Comparison of ENCODE assay signal across 19 cellular contexts in genomic region chr1:8892026-8892425, GRCh38. TPM values are rescaled to one million over a fixed set of nuclear protein-coding genes. Genes with fewer than 3 reads are reported as not detected.
DNase-seq lines count a peak whose midpoint lies in the region; ATAC-seq and TF ChIP-seq lines count a peak whose summit lies in the region.
"Had no signal": no experiment of that assay in that cellular context is flagged by ENCODE, and none has a peak within 500 bp of the region (broad histone marks: within the 10 kb centered on the region; RNA-seq: fewer than 3 reads in every experiment).

No MANE protein-coding gene starts in this region.

- peak; percentile 58 for DNase-seq in NCI-H510A treated with DMSO at 0.1 percent for 48 hours (lab: John Stamatoyannopoulos, UW)
- no peak for DNase-seq in NCI-H510A (lab: John Stamatoyannopoulos, UW)
- no peak for DNase-seq in RWPE2 (ENCODE audit: low spot score)
- DNase-seq in mesenchymal stem cell = no peak
- DNase-seq in activated CD4-positive, alpha-beta T cell treated with anti-CD3 and anti-CD28 coated beads for 4 hours = no peak
- no peak for DNase-seq in OCI-M1 (lab: John Stamatoyannopoulos, UW)
- DNase-seq: C1 segment of cervical spinal cord; DMS79; H7; NCI-H1048; NCI-H1436 treated with DMSO at 0.1 percent for 48 hours; NCI-H2029 treated with DMSO at 0.1 percent for 48 hours; NCI-H446 treated with DMSO at 0.1 percent for 48 hours; NCI-H748 treated with DMSO at 0.1 percent for 48 hours; NK-92 treated with Interleukin-12 subunit alpha and Interleukin-12 subunit beta, amount 100 ng/mL, for 24 hours; RPMI8226; SJCRH30 had no signal

- H2AFZ ChIP-seq in mesenchymal stem cell (ENCODE audit: low read depth, low read length) = no peak overlapping the region

- H3K23ac ChIP-seq in mesenchymal stem cell (ENCODE audit: low read length in 2 of 2) = no peak overlapping the region

- H3K4me1 ChIP-seq in RWPE2 (ENCODE audit: insufficient read depth, poor library complexity, severe bottlenecking) (peaks cover 21% of the 10 kb centered on the region), mesenchymal stem cell (ENCODE audit: control insufficient read depth, insufficient read depth, low read depth, low read length) (peaks cover 15% of the 10 kb centered on the region)
- H3K4me1 ChIP-seq: SJCRH30 had no signal

- no peak overlapping the region for H2BK5ac ChIP-seq in mesenchymal stem cell (ENCODE audit: low read depth, low read length, poor library complexity, severe bottlenecking)

- H3K14ac ChIP-seq in mesenchymal stem cell (ENCODE audit: low read length in 2 of 2) = no peak overlapping the region

- H4K91ac ChIP-seq in mesenchymal stem cell (ENCODE audit: low read length) = no peak overlapping the region

- no peak overlapping the region for H2BK15ac ChIP-seq in mesenchymal stem cell (ENCODE audit: low read depth, poor library complexity, severe bottlenecking)

- peaks cover 1% of the 10 kb centered on the region for H3K79me1 ChIP-seq in mesenchymal stem cell (replicated peaks; ENCODE audit: low read length, poor library complexity, severe bottlenecking)

- no peak for ATAC-seq in RWPE2 (ENCODE audit: low read depth)
- ATAC-seq in GM21360 (IDR thresholded peaks at IDR 0.05; ENCODE audit: unreplicated experiment) = no peak

- no peaks in the 10 kb centered on the region for H3K9me3 ChIP-seq in RWPE2 (ENCODE audit: severe bottlenecking)
- no peaks in the 10 kb centered on the region for H3K9me3 ChIP-seq in mesenchymal stem cell (ENCODE audit: control insufficient read depth, low read length)
- H3K9me3 ChIP-seq: SJCRH30 had no signal

- H4K8ac ChIP-seq in mesenchymal stem cell (ENCODE audit: low read length) = no peak overlapping the region

- no peak overlapping the region for H3K4me2 ChIP-seq in mesenchymal stem cell (ENCODE audit: low read length, poor library complexity, severe bottlenecking)
- H3K4me2 ChIP-seq: KMS-11 had no signal

- H3K4ac ChIP-seq in mesenchymal stem cell (ENCODE audit: low read depth in 1 of 2, low read length in 2 of 2) = no peak overlapping the region

- H3K27me3 ChIP-seq in RWPE2 (ENCODE audit: insufficient read depth, poor library complexity, severe bottlenecking) = no peaks in the 10 kb centered on the region
- no peaks in the 10 kb centered on the region for H3K27me3 ChIP-seq in mesenchymal stem cell (ENCODE audit: control insufficient read depth in 1 of 2, insufficient read depth in 1 of 2, low read length in 2 of 2)

- no peak overlapping the region for H2BK12ac ChIP-seq in mesenchymal stem cell (ENCODE audit: low read length in 2 of 2)

- peak overlapping the region; percentile 91 for H3K27ac ChIP-seq in RWPE2 (ENCODE audit: poor library complexity, severe bottlenecking)
- no peak overlapping the region for H3K27ac ChIP-seq in mesenchymal stem cell (ENCODE audit: low read length, poor library complexity, severe bottlenecking)
- H3K27ac ChIP-seq: KMS-11, SJCRH30 had no signal

- H3K18ac ChIP-seq in mesenchymal stem cell (ENCODE audit: low read depth in 1 of 2, low read length in 2 of 2) = no peak overlapping the region

- H2AK5ac ChIP-seq in mesenchymal stem cell (ENCODE audit: low read length, severe bottlenecking) = peak overlapping the region; percentile 71

- no peak overlapping the region for H3K4me3 ChIP-seq in RWPE2 (ENCODE audit: severe bottlenecking)
- no peak overlapping the region for H3K4me3 ChIP-seq in mesenchymal stem cell (ENCODE audit: insufficient read depth in 1 of 2, low read depth in 1 of 2, low read length in 2 of 2)
- H3K4me3 ChIP-seq: SJCRH30 had no signal

- TF ChIP-seq CTCF in RWPE2 (IDR thresholded peaks at IDR 0.05; ENCODE audit: poor library complexity, severe bottlenecking) = no peak

- H2BK120ac ChIP-seq in mesenchymal stem cell (ENCODE audit: low read depth, low read length) = no peak overlapping the region

- no peak overlapping the region for H3K9ac ChIP-seq in mesenchymal stem cell (ENCODE audit: low read length)
- H3K9ac ChIP-seq: KMS-11 had no signal

- 85% methylated on average over 4 of the region's 6 CpGs for WGBS in mesenchymal stem cell

- H3K36me3 ChIP-seq in RWPE2 (ENCODE audit: low read depth) = no peaks in the 10 kb centered on the region
- H3K36me3 ChIP-seq in mesenchymal stem cell (ENCODE audit: control insufficient read depth in 1 of 2, insufficient read depth in 2 of 2, low read depth in 1 of 2, low read length in 2 of 2) = no peaks in the 10 kb centered on the region
- H3K36me3 ChIP-seq: SJCRH30 had no signal

RNA-seq across cellular contexts. Expression of gene ENO1, which starts 13.5 kb away (rescaled TPM):
- polyA plus RNA-seq in mesenchymal stem cell (2013, experiment 1 of 2) = 762 TPM
- polyA plus RNA-seq in mesenchymal stem cell (2013, experiment 2 of 2) = 753 TPM

RNA-seq across cellular contexts. Expression of gene CA6, which starts 53.6 kb away (rescaled TPM):
- polyA plus RNA-seq in mesenchymal stem cell (2013, experiment 1 of 2) = not detected
- polyA plus RNA-seq in mesenchymal stem cell (2013, experiment 2 of 2) = not detected
